ENCODE assay signal across 22 cellular contexts in the genomic region with DNA sequence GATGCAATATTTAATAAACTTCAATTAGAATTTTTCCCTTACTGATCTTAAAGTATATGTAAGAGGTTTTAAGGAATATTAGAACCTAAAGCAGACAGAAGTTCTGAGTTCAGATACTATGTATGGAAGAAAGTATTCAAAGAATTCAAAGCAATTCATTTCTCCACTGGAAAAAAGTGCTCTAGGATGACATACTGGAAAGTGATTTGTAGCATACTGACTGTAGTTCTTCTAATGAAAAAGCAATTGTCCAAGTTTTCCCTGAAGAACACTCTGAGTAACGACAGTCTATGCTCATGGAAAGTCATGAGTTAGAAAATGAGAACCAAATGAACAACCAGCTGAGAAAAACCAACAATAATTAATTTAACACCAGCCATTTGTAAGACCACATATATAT.
"Had no signal": no experiment of that assay in that cellular context is flagged by ENCODE, and none has a peak within 500 bp of the region (broad histone marks: within the 10 kb centered on the region; RNA-seq: fewer than 3 reads in every experiment).

No MANE protein-coding gene starts in this region.

- H3K9me3 Mint-ChIP-seq: memory B cell; natural killer cell treated with Interleukin-12 subunit alpha and Interleukin-12 subunit beta and Interleukin-15 and Interleukin-18, amount 100 ng/mL, for 72 hours; neural progenitor cell had no signal

- H3K27me3 ChIP-seq: gastroesophageal sphincter, neural progenitor cell, ovary, right atrium auricular region, stomach had no signal

- FAIRE-seq: kidney, small intestine, urothelium cell line had no signal

- H3K9me3 ChIP-seq: gastroesophageal sphincter, left ventricle myocardium inferior, lower lobe of right lung, ovary, right atrium auricular region, stomach had no signal

- H2AFZ ChIP-seq: neural progenitor cell had no signal

- H3K4me2 ChIP-seq: neural progenitor cell had no signal

- H3K36me3 ChIP-seq: gastroesophageal sphincter, left ventricle myocardium inferior, lower lobe of right lung, neural progenitor cell, ovary, right atrium auricular region, stomach had no signal

- H3K27me3 Mint-ChIP-seq: natural killer cell treated with Interleukin-12 subunit alpha and Interleukin-12 subunit beta and Interleukin-15 and Interleukin-18, amount 100 ng/mL, for 72 hours had no signal

- DNase-seq: effector CD4-positive, alpha-beta T cell; glutamatergic neuron; immature natural killer cell; kidney; left cardiac atrium; left ventricle myocardium inferior; lower lobe of right lung; midbrain; nucleus accumbens; ovary; small intestine; stimulated activated CD4-positive, alpha-beta T cell treated with anti-CD3 and anti-CD28 coated beads, Interleukin-12 subunit alpha, Interleukin-12 subunit beta, amount 100 ng/mL, for 4 hours; stimulated activated naive CD4-positive, alpha-beta T cell; stomach; trophoblast cell had no signal

- H3K4me3 ChIP-seq: coronary artery, gastroesophageal sphincter, left ventricle myocardium inferior, lower lobe of right lung, neural progenitor cell, ovary, right atrium auricular region, stomach had no signal

- H3K4me1 Mint-ChIP-seq: immature natural killer cell, memory B cell had no signal

- H3K9ac ChIP-seq: neural progenitor cell had no signal

- H3K4me3 Mint-ChIP-seq: immature natural killer cell; memory B cell; natural killer cell treated with Interleukin-12 subunit alpha and Interleukin-12 subunit beta and Interleukin-15 and Interleukin-18, amount 100 ng/mL, for 72 hours; neural progenitor cell had no signal

- H3K27ac Mint-ChIP-seq: immature natural killer cell; memory B cell; natural killer cell treated with Interleukin-12 subunit alpha and Interleukin-12 subunit beta and Interleukin-15 and Interleukin-18, amount 100 ng/mL, for 72 hours; neural progenitor cell had no signal

- H3K4me1 ChIP-seq: gastroesophageal sphincter, left ventricle myocardium inferior, lower lobe of right lung, neural progenitor cell, right atrium auricular region, stomach had no signal

- ATAC-seq: gastroesophageal sphincter; left cardiac atrium; lower lobe of right lung; natural killer cell treated with Interleukin-12 subunit alpha and Interleukin-12 subunit beta and Interleukin-15 and Interleukin-18, amount 100 ng/mL, for 72 hours had no signal

- H3K36me3 Mint-ChIP-seq: immature natural killer cell; memory B cell; natural killer cell treated with Interleukin-12 subunit alpha and Interleukin-12 subunit beta and Interleukin-15 and Interleukin-18, amount 100 ng/mL, for 72 hours; neural progenitor cell had no signal

- H3K27ac ChIP-seq: coronary artery, gastroesophageal sphincter, left ventricle myocardium inferior, lower lobe of right lung, neural progenitor cell, ovary, right atrium auricular region, stomach had no signal
